In the genomic region with DNA sequence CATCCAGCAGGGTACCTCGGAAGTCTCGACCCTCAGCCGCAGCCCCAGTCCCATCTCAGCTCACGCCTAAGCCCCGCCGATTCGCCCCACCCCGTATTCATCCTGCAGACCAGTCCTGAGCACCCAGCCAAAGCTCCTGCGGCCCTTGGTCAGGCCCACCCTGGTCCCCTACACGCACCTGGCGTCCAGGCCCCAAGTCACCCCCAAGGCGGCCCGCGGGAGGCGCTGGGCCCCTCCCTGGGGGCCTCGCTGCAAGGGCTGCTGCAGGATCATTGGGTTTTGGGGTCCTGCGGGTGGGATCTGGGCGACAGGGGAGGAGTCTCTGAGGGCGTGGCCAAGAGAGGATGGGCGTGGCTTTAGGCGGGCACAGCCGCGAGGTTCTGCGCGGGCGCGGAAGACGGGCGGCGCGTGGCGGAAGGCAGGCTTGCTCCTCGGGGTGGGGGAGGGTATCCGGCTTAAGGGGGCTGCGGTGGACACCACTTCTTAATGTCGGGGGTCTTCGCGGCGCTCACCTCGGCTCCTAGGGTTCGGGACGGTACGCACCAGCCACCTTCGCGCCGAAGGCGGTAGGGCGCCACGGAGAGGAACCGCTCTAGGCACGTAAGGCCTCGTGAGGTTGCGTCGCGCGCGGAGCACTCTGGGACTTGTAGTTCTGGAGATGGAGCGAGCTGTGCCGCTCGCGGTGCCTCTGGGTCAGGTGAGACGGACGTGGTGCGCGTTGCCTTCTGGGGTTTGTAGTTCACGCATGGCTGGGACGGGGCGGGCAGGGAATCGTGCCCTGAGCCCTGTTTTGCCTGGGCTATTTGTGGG, we compare ENCODE assay signal across 8 cellular contexts. TPM values are rescaled to one million over a fixed set of nuclear protein-coding genes. Genes with fewer than 3 reads are reported as not detected.
DNase-seq lines count a peak whose midpoint lies in the region; ATAC-seq, FAIRE-seq and TF ChIP-seq lines count a peak whose summit lies in the region.

A gene with protein sequence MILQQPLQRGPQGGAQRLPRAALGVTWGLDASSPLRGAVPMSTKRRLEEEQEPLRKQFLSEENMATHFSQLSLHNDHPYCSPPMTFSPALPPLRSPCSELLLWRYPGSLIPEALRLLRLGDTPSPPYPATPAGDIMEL (minus strand): TSS at position 274 of the 810 bp plus-strand sequence. CDS start 1 bp downstream, at position 273.
A gene (plus strand): TSS at position 367 of the 810 bp plus-strand sequence. CDS start 292 bp downstream, at position 659.

- peak within 1 kb of the TSS; percentile 95 to 99 for H3K27ac ChIP-seq in right atrium auricular region
- peak within 1 kb of the TSS; percentile 94 to 95 for H3K27ac ChIP-seq in uterus

- H3K9me3 ChIP-seq in right atrium auricular region (no peaks in the 10 kb centered on the region), uterus (no peaks in the 10 kb centered on the region)

- TF ChIP-seq CTCF in right atrium auricular region (IDR thresholded peaks at IDR 0.05) (peak in 1 of 2 donors; percentile 14), uterus (IDR thresholded peaks at IDR 0.05) (peak in 3 of 4 experiments; percentile 6 to 34 (median 16))

- peak; percentile 59 to 82 for TF ChIP-seq POLR2A in uterus (IDR thresholded peaks at IDR 0.05)

- H3K36me3 ChIP-seq in right atrium auricular region (peaks cover 13% of the 10 kb centered on the region), uterus (no peaks in the 10 kb centered on the region)

- no peaks in the 10 kb centered on the region for H3K27me3 ChIP-seq in right atrium auricular region
- no peaks in the 10 kb centered on the region for H3K27me3 ChIP-seq in uterus

- peaks cover 0 to 55% of the 10 kb centered on the region in 2 donors for H3K4me1 ChIP-seq in right atrium auricular region
- H3K4me1 ChIP-seq in uterus = peaks cover 0 to 22% of the 10 kb centered on the region in 2 donors

- peaks cover 4% of the 10 kb centered on the region for H3K27me3 Mint-ChIP-seq in T-helper 2 cell treated with Interferon-gamma antibody and Interleukin-4, amounts not matched to agents 5 μg/mL and 100 μg/mL, for 36 hours (ENCODE audit: low read depth)

- H3K36me3 Mint-ChIP-seq in T-helper 2 cell treated with Interferon-gamma antibody and Interleukin-4, amounts not matched to agents 5 μg/mL and 100 μg/mL, for 36 hours (ENCODE audit: low read depth) = peaks cover 24% of the 10 kb centered on the region

- H3K27ac Mint-ChIP-seq in T-helper 2 cell treated with Interferon-gamma antibody and Interleukin-4, amounts not matched to agents 5 μg/mL and 100 μg/mL, for 36 hours = peak within 1 kb of the TSS; percentile 90

- FAIRE-seq in GM18507 (lab: Jason Lieb, UNC) = peak; percentile 99

- peak within 1 kb of the TSS; percentile 46 to 74 for H3K4me3 ChIP-seq in right atrium auricular region
- H3K4me3 ChIP-seq in uterus = peak within 1 kb of the TSS; percentile 63 to 78

- intact Hi-C loops in uterus (cut with DNase I; ENCODE audit: low total_unique reads) = no loop called here

- H3K9me3 Mint-ChIP-seq in T-helper 2 cell treated with Interferon-gamma antibody and Interleukin-4, amounts not matched to agents 5 μg/mL and 100 μg/mL, for 36 hours = no peaks in the 10 kb centered on the region

- ATAC-seq in HG02973 (IDR thresholded peaks at IDR 0.05; ENCODE audit: unreplicated experiment) = peak; percentile 52

- H3K4me1 Mint-ChIP-seq in T-helper 2 cell treated with Interferon-gamma antibody and Interleukin-4, amounts not matched to agents 5 μg/mL and 100 μg/mL, for 36 hours (ENCODE audit: low read depth) = peaks cover 38% of the 10 kb centered on the region

- peak; percentile 83 for DNase-seq in GM18507 (ENCODE audit: extremely low spot score, insufficient read length, low read depth)
- peak; percentile 95 for DNase-seq in NCI-H2029 (lab: John Stamatoyannopoulos, UW)
- DNase-seq in T-helper 2 cell treated with Interferon-gamma antibody and Interleukin-4, amounts not matched to agents 5 μg/mL and 100 μg/mL, for 36 hours (ENCODE audit: low spot score) = peak; percentile 96
- peak; percentile 82 to 99 (median 94) for DNase-seq in anterior cingulate cortex (lab: John Stamatoyannopoulos, UW)
- peak; percentile 99 for DNase-seq in right atrium auricular region (ENCODE audit: low spot score)
- peak; percentile 97 for DNase-seq in putamen (ENCODE audit: low spot score)
- peak; percentile 94 to 98 for DNase-seq in uterus

- peak within 1 kb of the TSS; percentile 90 for H3K4me3 Mint-ChIP-seq in T-helper 2 cell treated with Interferon-gamma antibody and Interleukin-4, amounts not matched to agents 5 μg/mL and 100 μg/mL, for 36 hours

RNA-seq across cellular contexts. Expression of the first gene that starts in this region (rescaled TPM):
- 10 to 100 TPM; 22.5 to 33.1 TPM for total RNA-seq in right atrium auricular region
- total RNA-seq in uterus = 10 to 100 TPM in 3 of 4 donors, 1 to 10 TPM in 1; 3.6 to 67.5 (median 25.4) TPM

RNA-seq across cellular contexts. Expression of the second gene that starts in this region (rescaled TPM):
- total RNA-seq in right atrium auricular region = 10 to 100 TPM in 1 of 2 donors, 1 to 10 TPM in 1; 7.4 to 12.6 TPM
- total RNA-seq in uterus = 10 to 100 TPM in 3 of 4 donors, 1 to 10 TPM in 1; 3.8 to 29.0 (median 22.3) TPM

Comparison
In these comparisons a context has a peak if more than half of its experiments do, and no peak if none do; other contexts are left out.
1. Peak in every context shown above with its lines: DNase-seq, ATAC-seq, H3K4me3 ChIP-seq and H3K27ac ChIP-seq.